ENCODE assay signal across 12 cellular contexts in the genomic region with DNA sequence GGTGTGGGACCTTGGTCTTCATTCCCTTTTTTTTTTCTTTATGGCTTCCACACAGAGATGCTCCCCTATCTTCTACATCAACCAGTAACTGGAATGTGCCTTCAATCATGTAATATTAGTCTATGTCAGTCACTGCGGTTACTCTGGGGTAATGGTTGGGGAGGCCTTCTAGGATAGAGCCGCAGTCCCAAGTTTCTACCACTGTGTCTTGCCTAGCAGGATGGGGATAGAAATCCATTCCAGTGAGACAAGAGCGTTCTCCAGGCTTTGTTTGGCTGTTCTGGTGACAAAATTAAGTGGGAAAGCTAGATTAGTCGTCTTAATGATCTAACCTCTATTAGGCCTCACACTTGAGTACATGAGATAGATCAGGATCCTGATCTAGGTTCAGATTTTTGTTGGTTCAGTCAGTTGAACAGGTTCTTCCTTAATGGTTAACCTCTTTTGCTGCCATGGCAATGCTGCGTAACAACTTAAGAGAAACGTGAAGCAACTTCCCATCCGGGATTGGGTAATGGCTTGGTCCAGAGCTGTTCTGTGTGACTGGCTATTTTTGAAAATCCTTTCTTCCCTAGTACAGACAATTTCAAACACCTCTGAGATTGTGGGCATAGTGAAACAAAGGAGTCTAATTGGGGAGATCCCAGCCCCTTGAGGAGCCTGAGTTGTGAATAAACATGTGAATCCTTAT. TPM values are rescaled to one million over a fixed set of nuclear protein-coding genes. Genes with fewer than 3 reads are reported as not detected.
A peak's percentile ranks its signal among the peaks of the same experiment; 100 is the strongest.
DNase-seq lines count a peak whose midpoint lies in the region; ATAC-seq, FAIRE-seq and TF ChIP-seq lines count a peak whose summit lies in the region.
"Had no signal": no experiment of that assay in that cellular context is flagged by ENCODE, and none has a peak within 500 bp of the region (broad histone marks: within the 10 kb centered on the region; RNA-seq: fewer than 3 reads in every experiment).

No MANE protein-coding gene starts in this region.

- WGBS in smooth muscle cell (ENCODE audit: low lambda C conversion rate), result 93% methylated on average over 7 of the region's 7 CpGs

- POLR2A ChIA-PET in HEK293 (lab: Yijun Ruan, JAX), result interaction anchor here (1.4 kb wide), 1 partner anchor 17 kb away, joined by 8 read pairs; no protein-coding TSS in a partner anchor
- POLR2A ChIA-PET in activated CD4-positive, alpha-beta memory T cell treated with anti-CD3 and anti-CD28 coated beads for 36 hours (lab: Charles Lee), result no interaction called here

- peaks cover 15% of the 10 kb centered on the region for H3F3A ChIP-seq in smooth muscle cell (ENCODE audit: low read depth)

- peak overlapping the region; percentile 32 for H3K27ac Mint-ChIP-seq in activated CD4-positive, alpha-beta memory T cell treated with anti-CD3 and anti-CD28 coated beads for 36 hours

- no peak overlapping the region for H3K4me3 Mint-ChIP-seq in activated CD4-positive, alpha-beta memory T cell treated with anti-CD3 and anti-CD28 coated beads for 36 hours

- H3K9ac ChIP-seq in keratinocyte (ENCODE audit: control insufficient read depth, extremely low read depth, insufficient read depth, low read length) (no peak overlapping the region), smooth muscle cell (ENCODE audit: low read depth) (no peak overlapping the region)

- no peaks in the 10 kb centered on the region for H3K27me3 ChIP-seq in keratinocyte (ENCODE audit: control insufficient read depth, extremely low read depth, insufficient read depth, low read length)
- H3K27me3 ChIP-seq in smooth muscle cell (ENCODE audit: low read depth), result no peaks in the 10 kb centered on the region
- H3K27me3 ChIP-seq in SJCRH30, result no peaks in the 10 kb centered on the region
- H3K27me3 ChIP-seq: tibial artery had no signal

- H3K36me3 ChIP-seq in HEK293 (ENCODE audit: control insufficient read depth in 2 of 2, insufficient read depth in 1 of 2, low read length in 2 of 2) (peaks cover 99% of the 10 kb centered on the region in 2 experiments), keratinocyte (ENCODE audit: control insufficient read depth in 2 of 2, extremely low read depth in 1 of 2, insufficient read depth in 2 of 2, low read length in 2 of 2) (peaks cover 45 to 72% of the 10 kb centered on the region in 2 experiments), smooth muscle cell (ENCODE audit: low read depth) (peaks cover 50% of the 10 kb centered on the region), SJCRH30 (peaks cover 90% of the 10 kb centered on the region)

- DNase-seq in activated CD4-positive, alpha-beta memory T cell treated with anti-CD3 and anti-CD28 coated beads for 36 hours, result no peak
- DNase-seq in keratinocyte (ENCODE audit: low read depth, low spot score) (no peak), smooth muscle cell (lab: John Stamatoyannopoulos, UW; ENCODE audit: unreplicated experiment) (no peak), NCI-H1694 (lab: John Stamatoyannopoulos, UW) (no peak), SJCRH30 (no peak)
- DNase-seq: NCI-H2081, T1000 had no signal

- H2AFZ ChIP-seq in keratinocyte (ENCODE audit: control insufficient read depth, low read length) (no peak overlapping the region), smooth muscle cell (ENCODE audit: low read depth) (no peak overlapping the region)

- no peaks in the 10 kb centered on the region for H3K27me3 Mint-ChIP-seq in activated CD4-positive, alpha-beta memory T cell treated with anti-CD3 and anti-CD28 coated beads for 36 hours
- H3K27me3 Mint-ChIP-seq: progenitor cell of endocrine pancreas had no signal

- H3K4me1 ChIP-seq in HEK293 (ENCODE audit: control insufficient read depth, insufficient read depth, low read length), result no peaks in the 10 kb centered on the region
- no peaks in the 10 kb centered on the region for H3K4me1 ChIP-seq in keratinocyte (ENCODE audit: control insufficient read depth, extremely low read depth, insufficient read depth, low read length)
- no peaks in the 10 kb centered on the region for H3K4me1 ChIP-seq in smooth muscle cell (ENCODE audit: low read depth)
- no peaks in the 10 kb centered on the region for H3K4me1 ChIP-seq in SJCRH30

- peaks cover 2% of the 10 kb centered on the region for H3K9me1 ChIP-seq in keratinocyte (ENCODE audit: control insufficient read depth, extremely low read depth, insufficient read depth, low read length)

- intact Hi-C loops in activated CD4-positive, alpha-beta memory T cell treated with anti-CD3 and anti-CD28 coated beads for 36 hours (cut with micrococcal nuclease), result no loop called here

- H3K4me3 ChIP-seq in HEK293 (ENCODE audit: low read depth, low read length), result no peak overlapping the region
- H3K4me3 ChIP-seq in keratinocyte (ENCODE audit: control insufficient read depth in 2 of 3, extremely low read depth in 1 of 3, insufficient read depth in 2 of 3, low read depth in 1 of 3, low read length in 3 of 3), result no peak overlapping the region
- no peak overlapping the region for H3K4me3 ChIP-seq in smooth muscle cell
- no peak overlapping the region for H3K4me3 ChIP-seq in SJCRH30
- H3K4me3 ChIP-seq: tibial artery had no signal

- peaks cover 4% of the 10 kb centered on the region for H4K20me1 ChIP-seq in keratinocyte (ENCODE audit: control insufficient read depth, extremely low read depth, insufficient read depth, low read length)
- H4K20me1 ChIP-seq in smooth muscle cell (ENCODE audit: low read depth), result peaks cover 35% of the 10 kb centered on the region

- no peaks in the 10 kb centered on the region for H3K9me3 Mint-ChIP-seq in activated CD4-positive, alpha-beta memory T cell treated with anti-CD3 and anti-CD28 coated beads for 36 hours

- TF ChIP-seq CTCF in HEK293 (tag by site-specific recombination; IDR thresholded peaks at IDR 0.05), result no peak
- TF ChIP-seq CTCF in keratinocyte (optimal IDR thresholded peaks at IDR 0.05 in 1 of 3, IDR thresholded peaks at IDR 0.05 in 1 of 3, conservative IDR thresholded peaks at IDR 0.05 in 1 of 3; ENCODE audit: extremely low read depth in 1 of 3, insufficient read depth in 2 of 3, low read length in 3 of 3), result no peak
- no peak for TF ChIP-seq CTCF in smooth muscle cell (IDR thresholded peaks at IDR 0.05; ENCODE audit: borderline replicate concordance, insufficient read depth, poor library complexity, severe bottlenecking)

- peak overlapping the region; percentile 19; the same call in 1 of the 2 replicates for H3K27ac ChIP-seq in HEK293 (ENCODE audit: extremely low read depth, low read depth, low read length)
- no peak overlapping the region for H3K27ac ChIP-seq in keratinocyte (ENCODE audit: control insufficient read depth, insufficient read depth, low read length)
- H3K27ac ChIP-seq in smooth muscle cell (ENCODE audit: low read depth), result peak overlapping the region; percentile 3
- no peak overlapping the region for H3K27ac ChIP-seq in SJCRH30

- no peak for ATAC-seq in GM21786 (IDR thresholded peaks at IDR 0.05; ENCODE audit: unreplicated experiment)

- H3K4me2 ChIP-seq in keratinocyte (ENCODE audit: control insufficient read depth, extremely low read depth, insufficient read depth, low read depth, low read length) (no peak overlapping the region), smooth muscle cell (no peak overlapping the region)

- H3K9me3 ChIP-seq in HEK293 (ENCODE audit: control insufficient read depth, insufficient read depth, low read depth, low read length) (no peaks in the 10 kb centered on the region), keratinocyte (ENCODE audit: control insufficient read depth, low read depth, low read length) (no peaks in the 10 kb centered on the region), smooth muscle cell (replicated peaks; ENCODE audit: low read depth) (no peaks in the 10 kb centered on the region), SJCRH30 (replicated peaks) (no peaks in the 10 kb centered on the region)
- H3K9me3 ChIP-seq: tibial artery had no signal

- H3K79me2 ChIP-seq in keratinocyte (ENCODE audit: control insufficient read depth, insufficient read depth, low read length), result peaks cover 40% of the 10 kb centered on the region
- H3K79me2 ChIP-seq in smooth muscle cell (ENCODE audit: low read depth), result peaks cover 82% of the 10 kb centered on the region

- FAIRE-seq in keratinocyte (lab: Jason Lieb, UNC), result peak; percentile 17
- FAIRE-seq: HTR-8/SVneo had no signal

- peaks cover 4% of the 10 kb centered on the region for H3K4me1 Mint-ChIP-seq in activated CD4-positive, alpha-beta memory T cell treated with anti-CD3 and anti-CD28 coated beads for 36 hours (ENCODE audit: low read depth)

- dilution Hi-C loops in keratinocyte (cut with MboI; ENCODE audit: extremely low pct_ligation_motif_present, low sequenced_read_pairs), result no loop called here

- CTCF ChIA-PET in HEK293 (lab: Yijun Ruan, JAX), result interaction anchor here (0.5 kb wide), 1 partner anchor 756 kb away, joined by 3 read pairs; no protein-coding TSS in a partner anchor
- CTCF ChIA-PET in activated CD4-positive, alpha-beta memory T cell treated with anti-CD3 and anti-CD28 coated beads for 36 hours (lab: Charles Lee), result no interaction called here

- peaks cover 71% of the 10 kb centered on the region for H3K36me3 Mint-ChIP-seq in activated CD4-positive, alpha-beta memory T cell treated with anti-CD3 and anti-CD28 coated beads for 36 hours

RNA-seq across cellular contexts. Expression of a gene that starts 8.7 kb away (rescaled TPM):
- 10 to 100 TPM; 77.9 to 80.6 TPM for total RNA-seq in activated CD4-positive, alpha-beta memory T cell treated with anti-CD3 and anti-CD28 coated beads for 36 hours
- polyA plus RNA-seq in keratinocyte (41.8 to 66.8 TPM (median 56.9 TPM) in 3 replicates), smooth muscle cell (24.6 and 26.0 TPM in 2 replicates)
- 54.9 TPM for polyA plus RNA-seq in keratinocyte (2011; ENCODE audit: low read depth)
- polyA plus RNA-seq in keratinocyte (2011; cell fraction: cytosol; rRNA removed), result 31.4 and 53.5 TPM in 2 replicates
- polyA plus RNA-seq in keratinocyte (2011; cell fraction: nucleus; rRNA removed), result 106 and 140 TPM in 2 replicates
- polyA plus RNA-seq in keratinocyte (2012; ENCODE audit: low replicate concordance), result 42.8 and 49.4 TPM in 2 replicates
- 9.9 to 38.5 TPM (median 27.3 TPM) in 3 replicates for polyA minus RNA-seq in keratinocyte
- 23.0 TPM for polyA minus RNA-seq in keratinocyte (2011; cell fraction: cytosol; rRNA and poly(A)+ RNA removed)
- polyA minus RNA-seq in keratinocyte (2011; cell fraction: nucleus; rRNA and poly(A)+ RNA removed), result 28.5 and 50.4 TPM in 2 replicates
- 74.9 and 79.0 TPM in 2 replicates for total RNA-seq in smooth muscle cell
- total RNA-seq in SJCRH30 (2014; rRNA removed; shearing (Covaris generic)), result 72.9 and 76.1 TPM in 2 replicates

RNA-seq across cellular contexts. Expression of a gene that starts 9.8 kb away (rescaled TPM):
- total RNA-seq in activated CD4-positive, alpha-beta memory T cell treated with anti-CD3 and anti-CD28 coated beads for 36 hours, result 100 to 1,000 TPM in 1 of 2 experiments, 10 to 100 TPM in 1; 96.1 to 102 TPM
- polyA plus RNA-seq in keratinocyte (17.3 to 32.1 TPM (median 26.9 TPM) in 3 replicates), smooth muscle cell (54.2 and 59.5 TPM in 2 replicates)
- 37.1 TPM for polyA plus RNA-seq in keratinocyte (2011; ENCODE audit: low read depth)
- polyA plus RNA-seq in keratinocyte (2011; cell fraction: cytosol; rRNA removed), result 15.8 and 24.7 TPM in 2 replicates
- polyA plus RNA-seq in keratinocyte (2011; cell fraction: nucleus; rRNA removed), result 70.6 and 74.1 TPM in 2 replicates
- 27.0 and 27.8 TPM in 2 replicates for polyA plus RNA-seq in keratinocyte (2012; ENCODE audit: low replicate concordance)
- 12.6 to 81.1 TPM (median 23.1 TPM) in 3 replicates for polyA minus RNA-seq in keratinocyte
- polyA minus RNA-seq in keratinocyte (2011; cell fraction: cytosol; rRNA and poly(A)+ RNA removed), result 16.5 TPM
- polyA minus RNA-seq in keratinocyte (2011; cell fraction: nucleus; rRNA and poly(A)+ RNA removed), result 12.3 and 18.8 TPM in 2 replicates
- total RNA-seq in smooth muscle cell, result 25.6 and 33.3 TPM in 2 replicates
- total RNA-seq in SJCRH30 (2014; rRNA removed; shearing (Covaris generic)), result 53.8 and 58.5 TPM in 2 replicates

RNA-seq across cellular contexts. Expression of a gene that starts 30.1 kb away (rescaled TPM):
- 1 to 10 TPM; 6.7 to 7.3 TPM for total RNA-seq in activated CD4-positive, alpha-beta memory T cell treated with anti-CD3 and anti-CD28 coated beads for 36 hours
- 0.46 to 7.5 TPM (median 1.0 TPM) in 3 replicates for polyA plus RNA-seq in keratinocyte
- 25.7 TPM for polyA plus RNA-seq in keratinocyte (2011; ENCODE audit: low read depth)
- polyA plus RNA-seq in keratinocyte (2011; cell fraction: cytosol; rRNA removed), result 2.4 and 5.9 TPM in 2 replicates
- polyA plus RNA-seq in keratinocyte (2011; cell fraction: nucleus; rRNA removed), result 8.9 and 15.2 TPM in 2 replicates
- 12.2 and 71.1 TPM in 2 replicates for polyA plus RNA-seq in keratinocyte (2012; ENCODE audit: low replicate concordance)
- 2.1 to 31.5 TPM (median 3.6 TPM) in 3 replicates for polyA minus RNA-seq in keratinocyte
- 7.7 TPM for polyA minus RNA-seq in keratinocyte (2011; cell fraction: cytosol; rRNA and poly(A)+ RNA removed)
- polyA minus RNA-seq in keratinocyte (2011; cell fraction: nucleus; rRNA and poly(A)+ RNA removed), result 5.7 and 10.2 TPM in 2 replicates
- total RNA-seq in smooth muscle cell, result 6.0 and 12.5 TPM in 2 replicates
- 18.4 and 19.5 TPM in 2 replicates for polyA plus RNA-seq in smooth muscle cell
- total RNA-seq in SJCRH30 (2014; rRNA removed; shearing (Covaris generic)), result 1.0 and 1.4 TPM in 2 replicates

RNA-seq across cellular contexts. Expression of a gene that starts 46.8 kb away (rescaled TPM):
- 1 to 10 TPM; 4.9 to 6.1 TPM for total RNA-seq in activated CD4-positive, alpha-beta memory T cell treated with anti-CD3 and anti-CD28 coated beads for 36 hours
- polyA plus RNA-seq in keratinocyte, result 13.2 to 37.6 TPM (median 21.8 TPM) in 3 replicates
- polyA plus RNA-seq in keratinocyte (2011; ENCODE audit: low read depth), result 36.7 TPM
- polyA plus RNA-seq in keratinocyte (2011; cell fraction: cytosol; rRNA removed), result 12.2 and 17.2 TPM in 2 replicates
- 56.0 and 73.6 TPM in 2 replicates for polyA plus RNA-seq in keratinocyte (2011; cell fraction: nucleus; rRNA removed)
- 10.0 and 79.0 TPM in 2 replicates for polyA plus RNA-seq in keratinocyte (2012; ENCODE audit: low replicate concordance)
- polyA minus RNA-seq in keratinocyte, result 27.5 to 39.7 TPM (median 28.6 TPM) in 3 replicates
- 13.4 TPM for polyA minus RNA-seq in keratinocyte (2011; cell fraction: cytosol; rRNA and poly(A)+ RNA removed)
- polyA minus RNA-seq in keratinocyte (2011; cell fraction: nucleus; rRNA and poly(A)+ RNA removed), result 21.4 and 23.1 TPM in 2 replicates
- total RNA-seq in smooth muscle cell, result 2.6 and 4.0 TPM in 2 replicates
- 3.1 and 6.9 TPM in 2 replicates for polyA plus RNA-seq in smooth muscle cell
- 1.6 and 2.7 TPM in 2 replicates for total RNA-seq in SJCRH30 (2014; rRNA removed; shearing (Covaris generic))

Comparison
In these comparisons a context has a peak if more than half of its experiments do, and no peak if none do; other contexts are left out.
1. H3K27ac ChIP-seq: peak in HEK293 (single experiment) and smooth muscle cell (single experiment); none in keratinocyte (single experiment) and SJCRH30 (single experiment).